Comparison of ENCODE assay signal across 20 cellular contexts in genomic region chr16:31754998-31755615, GRCh38.
A peak's percentile ranks its signal among the peaks of the same experiment; 100 is the strongest.
DNase-seq lines count a peak whose midpoint lies in the region; ATAC-seq, FAIRE-seq and TF ChIP-seq lines count a peak whose summit lies in the region.
"Had no signal": no experiment of that assay in that cellular context is flagged by ENCODE, and none has a peak within 500 bp of the region (broad histone marks: within the 10 kb centered on the region; RNA-seq: fewer than 3 reads in every experiment).

No MANE protein-coding gene starts in this region.

- BruUV-seq in endothelial cell of umbilical vein (replicated peaks; lab: Mats Ljungman, UMichigan), result no TSS peak

- H3K79me2 ChIP-seq in endothelial cell of umbilical vein (ENCODE audit: control insufficient read depth, insufficient read depth, low read length), result no peaks in the 10 kb centered on the region

- no peak for DNase-seq in CD8-positive, alpha-beta memory T cell
- peak; percentile 8 for DNase-seq in amniotic epithelial cell (ENCODE audit: low read depth)
- DNase-seq in endothelial cell of umbilical vein (ENCODE audit: low read depth, low spot score), result peak; percentile 3
- DNase-seq in renal cortical epithelial cell (ENCODE audit: low read depth), result peak; percentile 6
- no peak for DNase-seq in left ventricle myocardium inferior
- DNase-seq in stimulated activated CD4-positive, alpha-beta T cell treated with anti-CD3 and anti-CD28 coated beads, Interleukin-4, amount 100 ng/mL, for 1 hour, result no peak
- DNase-seq: AML-193; CD4-positive, alpha-beta memory T cell; DND-41; GF-D8; GOT3; Kasumi-1; NCI-H1417 treated with DMSO at 0.1 percent for 48 hours; NCI-H2081 treated with DMSO at 0.1 percent for 48 hours; NCI-H69; NK-92 treated with Interleukin-12 subunit alpha and Interleukin-12 subunit beta, amount 100 ng/mL, for 24 hours had no signal

- H3K9ac ChIP-seq in endothelial cell of umbilical vein (replicated peaks; ENCODE audit: extremely low read depth, insufficient read depth, low read length), result no peak overlapping the region

- no peaks in the 10 kb centered on the region for H3K9me1 ChIP-seq in endothelial cell of umbilical vein (replicated peaks; ENCODE audit: control insufficient read depth, extremely low read depth, insufficient read depth, low read length)

- dilution Hi-C loops in endothelial cell of umbilical vein (cut with MboI; ENCODE audit: extremely low pct_ligation_motif_present, low sequenced_read_pairs), result no loop called here

- peak overlapping the region; percentile 17 for H3K4me3 ChIP-seq in CD8-positive, alpha-beta memory T cell (ENCODE audit: low read length)
- H3K4me3 ChIP-seq in endothelial cell of umbilical vein (replicated peaks in 1 of 3; ENCODE audit: insufficient read depth in 1 of 3, low read depth in 1 of 3, low read length in 3 of 3), result no peak overlapping the region
- no peak overlapping the region for H3K4me3 ChIP-seq in left ventricle myocardium inferior
- H3K4me3 ChIP-seq: SJSA1 had no signal

- no peak for FAIRE-seq in endothelial cell of umbilical vein (lab: Jason Lieb, UNC)
- FAIRE-seq: D721Med had no signal

- no peaks in the 10 kb centered on the region for H3K27me3 ChIP-seq in CD8-positive, alpha-beta memory T cell (ENCODE audit: insufficient read depth, low read length, poor library complexity, severe bottlenecking)
- H3K27me3 ChIP-seq in endothelial cell of umbilical vein (ENCODE audit: control insufficient read depth in 2 of 2, insufficient read depth in 2 of 2, low read length in 2 of 2), result no peaks in the 10 kb centered on the region
- H3K27me3 ChIP-seq in left ventricle myocardium inferior (ENCODE audit: low read depth), result no peaks in the 10 kb centered on the region
- H3K27me3 ChIP-seq: SJSA1 had no signal

- TF ChIP-seq CTCF in endothelial cell of umbilical vein (IDR thresholded peaks at IDR 0.05; ENCODE audit: extremely low read depth in 1 of 2, insufficient read depth in 1 of 2, low read depth in 1 of 2, low read length in 2 of 2) (no peak), left ventricle myocardium inferior (IDR thresholded peaks at IDR 0.05; ENCODE audit: borderline replicate concordance) (no peak)

- H3K36me3 ChIP-seq in CD8-positive, alpha-beta memory T cell (ENCODE audit: insufficient read depth, low read length), result peaks cover 46% of the 10 kb centered on the region
- peaks cover 0 to 3% of the 10 kb centered on the region in 2 experiments for H3K36me3 ChIP-seq in endothelial cell of umbilical vein (ENCODE audit: control insufficient read depth in 2 of 2, extremely low read depth in 1 of 2, insufficient read depth in 2 of 2, low read length in 2 of 2)
- H3K36me3 ChIP-seq in left ventricle myocardium inferior, result peaks cover 96% of the 10 kb centered on the region

- no peaks in the 10 kb centered on the region for H3K4me1 ChIP-seq in CD8-positive, alpha-beta memory T cell (ENCODE audit: insufficient read depth, low read length)
- H3K4me1 ChIP-seq in endothelial cell of umbilical vein (ENCODE audit: control insufficient read depth, extremely low read depth, insufficient read depth, low read length) (no peaks in the 10 kb centered on the region), left ventricle myocardium inferior (no peaks in the 10 kb centered on the region)
- H3K4me1 ChIP-seq: SJSA1 had no signal

- no peak overlapping the region for H3K4me3 Mint-ChIP-seq in CD8-positive, alpha-beta memory T cell
- H3K4me3 Mint-ChIP-seq: CD4-positive, alpha-beta memory T cell had no signal

- H3K4me1 Mint-ChIP-seq in CD8-positive, alpha-beta memory T cell, result peaks cover 0 to 4% (median 0%) of the 10 kb centered on the region in 3 donors

- H3K9me3 ChIP-seq in CD8-positive, alpha-beta memory T cell (ENCODE audit: low read length), result peaks cover 72% of the 10 kb centered on the region
- H3K9me3 ChIP-seq in endothelial cell of umbilical vein (replicated peaks; ENCODE audit: control insufficient read depth, insufficient read depth, low read length), result peaks cover 13% of the 10 kb centered on the region
- peaks cover 96% of the 10 kb centered on the region for H3K9me3 ChIP-seq in left ventricle myocardium inferior (replicated peaks)

- peaks cover 69 to 94% (median 92%) of the 10 kb centered on the region in 5 donors for H3K9me3 Mint-ChIP-seq in CD8-positive, alpha-beta memory T cell

- no peak overlapping the region for H3K27ac Mint-ChIP-seq in CD8-positive, alpha-beta memory T cell
- H3K27ac Mint-ChIP-seq: CD4-positive, alpha-beta memory T cell had no signal

- CTCF ChIA-PET in CD8-positive, alpha-beta memory T cell (lab: Charles Lee), result no interaction called here
- CTCF ChIA-PET in endothelial cell of umbilical vein (lab: Charles Lee), result no interaction called here

- intact Hi-C loops in endothelial cell of umbilical vein (cut with micrococcal nuclease) (no loop called here), left ventricle myocardium inferior (cut with micrococcal nuclease) (no loop called here)

- no peak for TF ChIP-seq POLR2A in endothelial cell of umbilical vein (IDR thresholded peaks at IDR 0.05; ENCODE audit: low read depth, low read length)

- peaks cover 0 to 1% of the 10 kb centered on the region in 2 donors for H3K27me3 Mint-ChIP-seq in CD8-positive, alpha-beta memory T cell
- H3K27me3 Mint-ChIP-seq: CD4-positive, alpha-beta memory T cell had no signal

- no peak for ATAC-seq in HG03442 (IDR thresholded peaks at IDR 0.05; ENCODE audit: unreplicated experiment)

- H3K4me2 ChIP-seq in endothelial cell of umbilical vein (ENCODE audit: insufficient read depth, low read length), result no peak overlapping the region

- POLR2A ChIA-PET in CD8-positive, alpha-beta memory T cell (lab: Charles Lee), result no interaction called here
- POLR2A ChIA-PET in endothelial cell of umbilical vein (lab: Charles Lee), result no interaction called here

- H4K20me1 ChIP-seq in endothelial cell of umbilical vein (replicated peaks; ENCODE audit: control insufficient read depth, extremely low read depth, insufficient read depth, low read length), result no peaks in the 10 kb centered on the region

- H2AFZ ChIP-seq in endothelial cell of umbilical vein (ENCODE audit: low read depth, low read length), result no peak overlapping the region

- no peak overlapping the region for H3K27ac ChIP-seq in CD8-positive, alpha-beta memory T cell (ENCODE audit: low read depth, low read length)
- no peak overlapping the region for H3K27ac ChIP-seq in endothelial cell of umbilical vein (ENCODE audit: insufficient read depth, low read depth, low read length)
- H3K27ac ChIP-seq in left ventricle myocardium inferior (replicated peaks), result no peak overlapping the region
- H3K27ac ChIP-seq: RWPE1, SJSA1 had no signal

- H3K36me3 Mint-ChIP-seq in CD8-positive, alpha-beta memory T cell, result peaks cover 58 to 93% (median 84%) of the 10 kb centered on the region in 3 donors

TF ChIP-seq in endothelial cell of umbilical vein, 7 proteins besides CTCF, POLR2A, EP300 and RAD21:
- TF ChIP-seq, protein P1, sequence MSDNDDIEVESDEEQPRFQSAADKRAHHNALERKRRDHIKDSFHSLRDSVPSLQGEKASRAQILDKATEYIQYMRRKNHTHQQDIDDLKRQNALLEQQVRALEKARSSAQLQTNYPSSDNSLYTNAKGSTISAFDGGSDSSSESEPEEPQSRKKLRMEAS (IDR thresholded peaks at IDR 0.05; ENCODE audit: insufficient read depth, insufficient read length), result no peak
- no peak for TF ChIP-seq MYC (IDR thresholded peaks at IDR 0.05; ENCODE audit: low read depth, low read length)
- no peak for TF ChIP-seq GATA2 (IDR thresholded peaks at IDR 0.05; ENCODE audit: insufficient read depth, insufficient read length, low read depth, low read length)
- TF ChIP-seq FOS (IDR thresholded peaks at IDR 0.05; ENCODE audit: borderline replicate concordance, insufficient read depth, low read length), result no peak
- no peak for TF ChIP-seq JUN (IDR thresholded peaks at IDR 0.05; ENCODE audit: borderline replicate concordance, insufficient read depth, insufficient read length, low read depth)
- no peak for TF ChIP-seq EZH2 (IDR thresholded peaks at IDR 0.05; ENCODE audit: borderline replicate concordance, low read depth, low read length, severe bottlenecking)
- TF ChIP-seq POLR2AphosphoS5 (IDR thresholded peaks at IDR 0.05; ENCODE audit: insufficient read depth, low read depth, low read length), result no peak

Comparison
In these comparisons a context has a peak if more than half of its experiments do, and no peak if none do; other contexts are left out.
1. DNase-seq: peak in amniotic epithelial cell (single experiment), endothelial cell of umbilical vein (single experiment) and renal cortical epithelial cell (single experiment); none in CD8-positive, alpha-beta memory T cell (0 of 5), left ventricle myocardium inferior (single experiment) and stimulated activated CD4-positive, alpha-beta T cell treated with anti-CD3 and anti-CD28 coated beads, Interleukin-4, amount 100 ng/mL, for 1 hour (single experiment).